ENCODE assay signal across 9 cellular contexts in the genomic region with DNA sequence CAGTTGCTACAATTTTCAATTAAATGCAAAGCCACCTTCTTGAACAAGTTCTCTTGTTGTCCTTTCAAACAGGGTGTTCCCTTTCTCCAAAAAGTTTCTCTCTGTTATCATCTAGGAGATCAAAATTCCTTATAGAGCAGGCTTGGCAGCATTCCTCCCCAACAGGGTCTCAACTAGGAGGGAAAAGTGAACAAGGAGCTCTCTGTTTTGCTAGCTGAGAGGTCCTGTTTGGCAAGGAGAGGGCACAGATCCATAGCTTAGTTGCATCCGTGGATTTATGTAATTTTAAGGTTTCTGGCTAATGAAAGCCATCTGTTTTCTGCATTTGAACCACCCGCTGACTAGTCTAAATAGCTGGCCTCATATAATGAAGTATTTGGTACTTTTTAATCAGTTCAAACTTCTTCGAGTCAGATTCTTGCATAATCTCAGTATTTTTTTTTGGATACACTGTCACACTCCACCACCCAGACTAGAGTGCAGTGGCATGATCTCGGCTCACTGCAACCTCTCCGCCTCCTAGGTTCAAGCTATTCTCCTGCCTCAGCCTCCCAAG. TPM values are rescaled to one million over a fixed set of nuclear protein-coding genes. Genes with fewer than 3 reads are reported as not detected.
DNase-seq lines count a peak whose midpoint lies in the region; ATAC-seq and TF ChIP-seq lines count a peak whose summit lies in the region.
"Had no signal": no experiment of that assay in that cellular context is flagged by ENCODE, and none has a peak within 500 bp of the region (broad histone marks: within the 10 kb centered on the region; RNA-seq: fewer than 3 reads in every experiment).

No MANE protein-coding gene starts in this region.

- H3K27me3 ChIP-seq in A673 (replicated peaks; ENCODE audit: insufficient read depth, low read depth, low read length, poor library complexity) (no peaks in the 10 kb centered on the region), dorsolateral prefrontal cortex (no peaks in the 10 kb centered on the region), muscle layer of duodenum (ENCODE audit: low read depth, low read length) (no peaks in the 10 kb centered on the region)

- peak; percentile 53; the same call in 1 of the 2 replicates for TF ChIP-seq EP300 in Ishikawa (IDR thresholded peaks at IDR 0.05; ENCODE audit: borderline replicate concordance)

- no peak overlapping the region for H3K4me3 Mint-ChIP-seq in T-cell

- H3K36me3 ChIP-seq in A673 (ENCODE audit: insufficient read depth, low read length, poor library complexity, severe bottlenecking): peaks cover 1% of the 10 kb centered on the region
- H3K36me3 ChIP-seq in muscle layer of duodenum (ENCODE audit: control insufficient read depth in 1 of 2, insufficient read depth in 2 of 2, low read length in 2 of 2): peaks cover 0 to 3% of the 10 kb centered on the region in 2 donors

- H3K9me3 ChIP-seq in A673 (ENCODE audit: low read depth, low read length, poor library complexity, severe bottlenecking): no peaks in the 10 kb centered on the region
- no peaks in the 10 kb centered on the region for H3K9me3 ChIP-seq in muscle layer of duodenum (ENCODE audit: control insufficient read depth in 1 of 2, low read length in 2 of 2)

- H3K4me1 Mint-ChIP-seq in T-cell: peaks cover 13 to 19% (median 15%) of the 10 kb centered on the region in 3 donors

- BruUV-seq in A673 (replicated peaks; lab: Mats Ljungman, UMichigan): no TSS peak

- H3K27me3 Mint-ChIP-seq in T-cell: no peaks in the 10 kb centered on the region

- no peak for TF ChIP-seq CTCF in A673 (conservative IDR thresholded peaks at IDR 0.05; ENCODE audit: low read depth, low read length)
- no peak for TF ChIP-seq CTCF in dorsolateral prefrontal cortex (IDR thresholded peaks at IDR 0.05 in 54 of 56, conservative IDR thresholded peaks at IDR 0.05 in 2 of 56; ENCODE audit: low read depth in 1 of 56, partially characterized antibody in 56 of 56)

- CTCF ChIA-PET in A673 (lab: Charles Lee): interaction anchor here (1.1 kb wide), 1 partner anchor 52 kb away, joined by 4 read pairs; no protein-coding TSS in a partner anchor
- CTCF ChIA-PET in T-cell (lab: Charles Lee): interaction anchor here in 1 of 2 donors (0.7 kb wide), 1 partner anchor 738 kb away, joined by 3 read pairs; no protein-coding TSS in a partner anchor

- DNase-seq in A673 (ENCODE audit: low spot score): peak; percentile 87
- DNase-seq in dorsolateral prefrontal cortex: no peak
- no peak for DNase-seq in AG08396 (ENCODE audit: low spot score)
- no peak for DNase-seq in SHP77 (lab: John Stamatoyannopoulos, UW)
- DNase-seq in T-cell: no peak
- DNase-seq: activated naive CD4-positive, alpha-beta T cell treated with Interleukin-2 at 50 U/mL for 16 hours had no signal

- H3K36me3 Mint-ChIP-seq in T-cell: no peaks in the 10 kb centered on the region

- H3K27ac ChIP-seq in A673 (ENCODE audit: low read depth, low read length, poor library complexity, severe bottlenecking): peak overlapping the region; percentile 61
- H3K27ac ChIP-seq in dorsolateral prefrontal cortex: peak overlapping the region; percentile 52 to 99 (median 94)
- H3K27ac ChIP-seq in muscle layer of duodenum (ENCODE audit: low read length): peak overlapping the region; percentile 2

- TF ChIP-seq RAD21 in Ishikawa (IDR thresholded peaks at IDR 0.05; ENCODE audit: low read depth): no peak

- intact Hi-C loops in A673 (cut with micrococcal nuclease; ENCODE audit: unreplicated experiment) (no loop called here), dorsolateral prefrontal cortex (cut with DNase I) (loop anchor here (2.0 to 10.0 kb wide), 5 partner anchors 52 to 598 kb away; partner anchors contain the start of gene APP (in 1 of the 2))

- no peak overlapping the region for H3K4me3 ChIP-seq in A673 (ENCODE audit: low read depth, low read length, poor library complexity, severe bottlenecking)
- peak overlapping the region in 34 of 59 donors; percentile 0 to 50 (median 23) for H3K4me3 ChIP-seq in dorsolateral prefrontal cortex
- no peak overlapping the region for H3K4me3 ChIP-seq in muscle layer of duodenum (ENCODE audit: low read depth in 1 of 2, low read length in 2 of 2)

- H3K9me3 Mint-ChIP-seq in T-cell: no peaks in the 10 kb centered on the region

- no peak overlapping the region for H3K27ac Mint-ChIP-seq in T-cell

- POLR2A ChIA-PET in A673 (lab: Charles Lee; ENCODE audit: low non-redundant PET) (no interaction called here), T-cell (lab: Charles Lee) (no interaction called here)

- peaks cover 91% of the 10 kb centered on the region for H3K4me1 ChIP-seq in A673 (ENCODE audit: insufficient read depth, low read length, poor library complexity, severe bottlenecking)
- peaks cover 0 to 36% of the 10 kb centered on the region in 2 donors for H3K4me1 ChIP-seq in muscle layer of duodenum (ENCODE audit: control insufficient read depth in 1 of 2, insufficient read depth in 2 of 2, low read length in 2 of 2)

- ATAC-seq in T-cell (replicated peaks in 1 of 4): no peak
- ATAC-seq in HG03108 (IDR thresholded peaks at IDR 0.05; ENCODE audit: unreplicated experiment): no peak

TF ChIP-seq in Ishikawa, 13 proteins besides CTCF, POLR2A, EP300 and RAD21:
- TF ChIP-seq TCF12 (IDR thresholded peaks at IDR 0.05; ENCODE audit: low read depth): peak; percentile 64; the same call in 1 of the 2 replicates
- peak; percentile 83 for TF ChIP-seq TEAD4 (IDR thresholded peaks at IDR 0.05)
- TF ChIP-seq ZBTB7A (IDR thresholded peaks at IDR 0.05; ENCODE audit: low read depth): no peak
- no peak for TF ChIP-seq CREB1 (IDR thresholded peaks at IDR 0.05; ENCODE audit: low read depth)
- no peak for TF ChIP-seq YY1 (IDR thresholded peaks at IDR 0.05; ENCODE audit: low read depth)
- TF ChIP-seq CEBPB (IDR thresholded peaks at IDR 0.05): peak; percentile 54
- no peak for TF ChIP-seq NFIC (IDR thresholded peaks at IDR 0.05)
- TF ChIP-seq FOXM1 (IDR thresholded peaks at IDR 0.05; ENCODE audit: borderline replicate concordance, low read depth): peak; percentile 21; the same call in 1 of the 2 replicates
- no peak for TF ChIP-seq EGR1 (IDR thresholded peaks at IDR 0.05)
- no peak for TF ChIP-seq USF1 (IDR thresholded peaks at IDR 0.05)
- TF ChIP-seq TAF1 (IDR thresholded peaks at IDR 0.05; ENCODE audit: low read depth): no peak
- no peak for TF ChIP-seq MAX (IDR thresholded peaks at IDR 0.05)
- TF ChIP-seq, protein P1, sequence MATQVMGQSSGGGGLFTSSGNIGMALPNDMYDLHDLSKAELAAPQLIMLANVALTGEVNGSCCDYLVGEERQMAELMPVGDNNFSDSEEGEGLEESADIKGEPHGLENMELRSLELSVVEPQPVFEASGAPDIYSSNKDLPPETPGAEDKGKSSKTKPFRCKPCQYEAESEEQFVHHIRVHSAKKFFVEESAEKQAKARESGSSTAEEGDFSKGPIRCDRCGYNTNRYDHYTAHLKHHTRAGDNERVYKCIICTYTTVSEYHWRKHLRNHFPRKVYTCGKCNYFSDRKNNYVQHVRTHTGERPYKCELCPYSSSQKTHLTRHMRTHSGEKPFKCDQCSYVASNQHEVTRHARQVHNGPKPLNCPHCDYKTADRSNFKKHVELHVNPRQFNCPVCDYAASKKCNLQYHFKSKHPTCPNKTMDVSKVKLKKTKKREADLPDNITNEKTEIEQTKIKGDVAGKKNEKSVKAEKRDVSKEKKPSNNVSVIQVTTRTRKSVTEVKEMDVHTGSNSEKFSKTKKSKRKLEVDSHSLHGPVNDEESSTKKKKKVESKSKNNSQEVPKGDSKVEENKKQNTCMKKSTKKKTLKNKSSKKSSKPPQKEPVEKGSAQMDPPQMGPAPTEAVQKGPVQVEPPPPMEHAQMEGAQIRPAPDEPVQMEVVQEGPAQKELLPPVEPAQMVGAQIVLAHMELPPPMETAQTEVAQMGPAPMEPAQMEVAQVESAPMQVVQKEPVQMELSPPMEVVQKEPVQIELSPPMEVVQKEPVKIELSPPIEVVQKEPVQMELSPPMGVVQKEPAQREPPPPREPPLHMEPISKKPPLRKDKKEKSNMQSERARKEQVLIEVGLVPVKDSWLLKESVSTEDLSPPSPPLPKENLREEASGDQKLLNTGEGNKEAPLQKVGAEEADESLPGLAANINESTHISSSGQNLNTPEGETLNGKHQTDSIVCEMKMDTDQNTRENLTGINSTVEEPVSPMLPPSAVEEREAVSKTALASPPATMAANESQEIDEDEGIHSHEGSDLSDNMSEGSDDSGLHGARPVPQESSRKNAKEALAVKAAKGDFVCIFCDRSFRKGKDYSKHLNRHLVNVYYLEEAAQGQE (IDR thresholded peaks at IDR 0.05; ENCODE audit: low read depth): no peak
TF ChIP-seq in Ishikawa: peak in this region for 4.

RNA-seq across cellular contexts. Expression of gene APP, which starts 54.0 kb away (rescaled TPM):
- total RNA-seq in A673 (2021): 531 and 539 TPM in 2 replicates
- total RNA-seq in dorsolateral prefrontal cortex: 1,000 to 10,000 TPM in 97 of 120 experiments, 100 to 1,000 TPM in 23; 450 to 1,423 (median 1,116) TPM
- 10 to 100 TPM; 33.7 to 44.7 (median 37.5) TPM for total RNA-seq in T-cell

Comparison
In these comparisons a context has a peak if more than half of its experiments do, and no peak if none do; other contexts are left out.
1. H3K27ac ChIP-seq: peak in every context shown above with its lines; median percentile 94 in dorsolateral prefrontal cortex; 61 in A673; 2 in muscle layer of duodenum.
2. H3K4me3 ChIP-seq: peak in dorsolateral prefrontal cortex (34 of 59); none in A673 (single experiment) and muscle layer of duodenum (0 of 2).
3. RNA of gene APP, which starts 54.0 kb away (total RNA-seq): 450 to 1,423 TPM in dorsolateral prefrontal cortex and 531 to 539 TPM in A673; 33.7 to 44.7 TPM in T-cell; every median in the first group is over 4 times any median in the second.